Comparison of ENCODE assay signal across 8 cellular contexts in the genomic region with DNA sequence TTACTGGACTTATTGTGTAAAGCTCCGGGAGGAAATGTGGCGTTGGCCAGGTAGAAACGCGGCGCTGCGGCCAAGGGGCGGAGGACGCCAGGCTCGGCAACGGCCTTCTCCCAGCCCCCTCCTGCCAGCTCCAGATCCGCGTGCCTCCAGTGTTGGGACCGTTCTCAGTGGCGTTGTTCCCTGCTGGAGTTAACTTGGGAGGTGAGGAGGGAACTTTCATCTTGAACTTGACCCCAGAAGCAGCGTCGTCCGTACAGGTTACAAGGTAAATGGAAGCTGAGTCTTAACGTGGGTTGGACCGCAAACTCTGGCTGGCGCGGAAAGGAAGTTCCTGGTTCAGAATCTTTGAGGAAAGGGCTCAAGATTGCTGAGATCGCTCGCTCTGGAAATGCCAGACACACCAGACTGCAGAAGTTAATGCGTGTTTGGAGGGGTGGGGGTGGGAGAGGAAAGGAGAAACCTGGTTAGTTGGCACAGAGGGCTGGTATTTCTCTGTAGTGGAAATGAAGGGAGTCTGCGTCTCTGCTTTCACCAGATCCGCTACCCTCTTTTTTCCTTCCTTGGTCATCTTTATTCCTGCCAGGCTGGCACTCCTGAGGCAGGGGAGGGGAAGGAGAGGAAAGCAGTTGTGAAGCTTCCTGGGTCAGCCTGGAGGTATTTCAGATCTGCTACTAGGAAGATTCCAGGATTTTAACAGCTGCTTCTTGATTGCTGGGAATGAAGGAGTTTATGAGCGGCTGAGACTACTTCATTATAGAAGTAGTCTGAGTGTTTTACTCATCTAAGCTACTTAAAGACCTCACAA. TPM values are rescaled to one million over a fixed set of nuclear protein-coding genes. Genes with fewer than 3 reads are reported as not detected.
DNase-seq lines count a peak whose midpoint lies in the region; ATAC-seq and TF ChIP-seq lines count a peak whose summit lies in the region.

No MANE protein-coding gene starts in this region.

- H3K27me3 Mint-ChIP-seq in Caco-2 (ENCODE audit: insufficient read depth, unreplicated experiment) (no peaks in the 10 kb centered on the region), IgD-negative memory B cell (peaks cover 50% of the 10 kb centered on the region)

- H3K36me3 ChIP-seq in Caco-2 (ENCODE audit: control insufficient read depth, insufficient read depth, low read length) (no peaks in the 10 kb centered on the region), ascending aorta (no peaks in the 10 kb centered on the region)

- H3K27me3 ChIP-seq in Caco-2 (replicated peaks; ENCODE audit: control insufficient read depth, insufficient read depth, low read length) (no peaks in the 10 kb centered on the region), ascending aorta (no peaks in the 10 kb centered on the region)

- intact Hi-C loops in Caco-2 (cut with micrococcal nuclease; ENCODE audit: unreplicated experiment) (loop anchor here (1.0 to 2.0 kb wide), 2 partner anchors 69 to 148 kb away; no protein-coding TSS in a partner anchor), ascending aorta (cut with DNase I) (loop anchor here (1.0 to 10.0 kb wide), 9 partner anchors 29 to 645 kb away; a partner anchor contains a TSS)

- CTCF ChIA-PET in Caco-2 (lab: Charles Lee), result interaction anchor here (1.1 to 2.3 kb wide), 3 partner anchors 25 to 149 kb away, joined by 6 to 13 read pairs (median 6); no protein-coding TSS in a partner anchor

- H3K4me3 Mint-ChIP-seq in Caco-2 (ENCODE audit: unreplicated experiment) (peak overlapping the region; percentile 98), IgD-negative memory B cell (peak overlapping the region; percentile 80 to 94 (median 86))

- ATAC-seq in GM18502 (IDR thresholded peaks at IDR 0.05; ENCODE audit: poor library complexity, unreplicated experiment) (no peak), HG02759 (IDR thresholded peaks at IDR 0.05; ENCODE audit: unreplicated experiment) (no peak)

- H3K36me3 Mint-ChIP-seq in Caco-2 (ENCODE audit: insufficient read depth, unreplicated experiment) (peaks cover 10% of the 10 kb centered on the region), IgD-negative memory B cell (no peaks in the 10 kb centered on the region)

- H3K9me3 Mint-ChIP-seq in Caco-2 (ENCODE audit: unreplicated experiment) (no peaks in the 10 kb centered on the region), IgD-negative memory B cell (no peaks in the 10 kb centered on the region)

- H3K4me1 ChIP-seq in Caco-2 (peaks cover 16% of the 10 kb centered on the region; the same call in 1 of the 2 replicates), ascending aorta (peaks cover 3 to 24% of the 10 kb centered on the region in 2 donors)

- POLR2A ChIA-PET in Caco-2 (lab: Charles Lee), result interaction anchor here (0.5 to 0.7 kb wide), 3 partner anchors 9 to 53 kb away, joined by 3 to 6 read pairs (median 4); no protein-coding TSS in a partner anchor

- peak; percentile 50 to 65 for DNase-seq in Caco-2
- DNase-seq in ascending aorta (ENCODE audit: low spot score in 2 of 2), result peak in 1 of 2 donors; percentile 66
- DNase-seq in retinal pigment epithelial cell (ENCODE audit: low read depth), result no peak
- no peak for DNase-seq in hepatic stellate cell (ENCODE audit: low spot score)

- no peaks in the 10 kb centered on the region for H3K9me3 ChIP-seq in Caco-2
- H3K9me3 ChIP-seq in ascending aorta, result no peaks in the 10 kb centered on the region

- BruUV-seq in Caco-2 (replicated peaks; lab: Mats Ljungman, UMichigan), result TSS peak; percentile 17

- no peak for TF ChIP-seq CTCF in Caco-2 (IDR thresholded peaks at IDR 0.05; ENCODE audit: insufficient read depth in 1 of 2, low read depth in 1 of 2, low read length in 1 of 2, severe bottlenecking in 1 of 2, unreplicated experiment in 1 of 2)
- TF ChIP-seq CTCF in ascending aorta (IDR thresholded peaks at IDR 0.05), result no peak
- no peak for TF ChIP-seq CTCF in retinal pigment epithelial cell (conservative IDR thresholded peaks at IDR 0.05; ENCODE audit: low read depth, low read length)

- H3K4me3 ChIP-seq in Caco-2 (ENCODE audit: low read depth, low read length), result peak overlapping the region; percentile 90
- H3K4me3 ChIP-seq in ascending aorta, result peak overlapping the region; percentile 92 to 98
- H3K4me3 ChIP-seq in iPS-11a (ENCODE audit: low read depth, low read length), result peak overlapping the region; percentile 60
- peak overlapping the region; percentile 94 for H3K4me3 ChIP-seq in retinal pigment epithelial cell (ENCODE audit: low read length)

- H3K27ac Mint-ChIP-seq in Caco-2 (ENCODE audit: unreplicated experiment), result peak overlapping the region; percentile 76
- peak overlapping the region in 1 of 3 donors; percentile 81 for H3K27ac Mint-ChIP-seq in IgD-negative memory B cell

- peak overlapping the region; percentile 86 to 93 for H3K27ac ChIP-seq in ascending aorta

- peaks cover 20% of the 10 kb centered on the region for H3K4me1 Mint-ChIP-seq in Caco-2 (ENCODE audit: low read depth, unreplicated experiment)
- peaks cover 0 to 27% (median 15%) of the 10 kb centered on the region in 3 donors for H3K4me1 Mint-ChIP-seq in IgD-negative memory B cell

RNA-seq across cellular contexts. Expression of a gene that starts 1.5 kb away (rescaled TPM):
- 21.1 and 23.0 TPM in 2 replicates for total RNA-seq in Caco-2 (2022)
- 0.15 TPM for polyA plus RNA-seq in IgD-negative memory B cell
- total RNA-seq in ascending aorta, result 45.4 TPM

Comparison
In these comparisons a context has a peak if more than half of its experiments do, and no peak if none do; other contexts are left out.
1. DNase-seq: peak in Caco-2 (2 of 2); none in retinal pigment epithelial cell (single experiment) and hepatic stellate cell (single experiment).
2. Peak in every context shown above with its lines, with median percentiles within 50 percentile points of each other: H3K4me3 ChIP-seq.